ENCODE assay signal across 27 cellular contexts in the genomic region with DNA sequence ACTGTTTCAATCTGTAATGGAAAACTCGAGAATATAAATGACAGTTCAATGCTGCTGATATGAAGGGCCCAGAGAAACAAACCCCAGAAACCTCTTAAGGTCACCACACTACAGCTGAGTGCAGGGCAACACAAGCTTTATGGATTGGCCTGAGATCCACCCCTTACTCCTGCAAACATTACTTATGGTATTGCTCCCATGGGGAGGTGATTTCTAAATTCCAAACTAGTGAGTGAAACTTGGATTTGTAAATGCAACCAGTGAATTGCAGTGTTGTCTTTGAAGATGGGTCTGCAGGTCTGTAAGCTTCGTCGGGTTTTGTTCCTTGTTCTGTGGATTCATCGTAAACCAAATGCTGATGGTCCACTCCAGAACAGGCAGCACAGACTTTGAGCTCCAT.
DNase-seq lines count a peak whose midpoint lies in the region; ATAC-seq and TF ChIP-seq lines count a peak whose summit lies in the region.
"Had no signal": no experiment of that assay in that cellular context is flagged by ENCODE, and none has a peak within 500 bp of the region (broad histone marks: within the 10 kb centered on the region; RNA-seq: fewer than 3 reads in every experiment).

No MANE protein-coding gene starts in this region.

- TF ChIP-seq POLR2A in tibial nerve (IDR thresholded peaks at IDR 0.05), result no peak

- H3K9ac ChIP-seq in BLaER1 treated with 17β-estradiol and CSF1 and Interleukin-3, amounts not matched to agents 10 nM and 100 nM, result no peak overlapping the region

- peak; percentile 5 for ATAC-seq in HG03432 (IDR thresholded peaks at IDR 0.05; ENCODE audit: unreplicated experiment)
- no peak for ATAC-seq in activated CD4-positive, CD25-positive, alpha-beta regulatory T cell treated with anti-CD3 and anti-CD28 coated beads, Interleukin-2, amount 50 U/mL, for 24 hours
- ATAC-seq: effector memory CD8-positive, alpha-beta T cell; upper lobe of right lung had no signal

- 65 to 76% methylated on average over 4 of the region's 4 CpGs for WGBS in tibial nerve, 2 donors

- peak overlapping the region; percentile 14 to 66 (median 44); a peak in 20 of 22 replicates for H3K4me2 ChIP-seq in BLaER1 treated with 17β-estradiol and CSF1 and Interleukin-3, amounts not matched to agents 10 nM and 100 nM

- TF ChIP-seq CTCF in nephron (IDR thresholded peaks at IDR 0.05; ENCODE audit: unreplicated experiment in 3 of 3) (no peak), tibial nerve (IDR thresholded peaks at IDR 0.05) (no peak)

- H3K4me3 Mint-ChIP-seq in nephron, result no peak overlapping the region
- H3K4me3 Mint-ChIP-seq: activated naive CD4-positive, alpha-beta T cell treated with anti-CD3 and anti-CD28 coated beads, Interleukin-2, amount 10 ng/mL, durations not matched to agents 7 days and 5 days; effector memory CD8-positive, alpha-beta T cell; stimulated activated naive CD8-positive, alpha-beta T cell treated with anti-CD3 and anti-CD28 coated beads, Interleukin-15, Interleukin-2, amounts not matched to agents 100 ng/mL and 50 ng/mL, for 24 hours had no signal

- no peaks in the 10 kb centered on the region for H4K20me1 ChIP-seq in BLaER1 treated with 17β-estradiol and CSF1 and Interleukin-3, amounts not matched to agents 10 nM and 100 nM

- H3K36me3 ChIP-seq in BLaER1 treated with 17β-estradiol and CSF1 and Interleukin-3, amounts not matched to agents 10 nM and 100 nM, result no peaks in the 10 kb centered on the region
- peaks cover 0 to 9% (median 0%) of the 10 kb centered on the region in 3 donors for H3K36me3 ChIP-seq in tibial nerve
- H3K36me3 ChIP-seq: esophagus muscularis mucosa, Peyer's patch, SJSA1, spleen, upper lobe of right lung had no signal

- no peaks in the 10 kb centered on the region for H3K9me3 Mint-ChIP-seq in nephron
- H3K9me3 Mint-ChIP-seq: activated naive CD4-positive, alpha-beta T cell treated with anti-CD3 and anti-CD28 coated beads, Interleukin-2, amount 10 ng/mL, durations not matched to agents 7 days and 5 days; effector memory CD8-positive, alpha-beta T cell; stimulated activated naive CD8-positive, alpha-beta T cell treated with anti-CD3 and anti-CD28 coated beads, Interleukin-15, Interleukin-2, amounts not matched to agents 100 ng/mL and 50 ng/mL, for 24 hours had no signal

- no peaks in the 10 kb centered on the region for H3K27me3 Mint-ChIP-seq in nephron (ENCODE audit: low read depth)
- H3K27me3 Mint-ChIP-seq: activated naive CD4-positive, alpha-beta T cell treated with anti-CD3 and anti-CD28 coated beads, Interleukin-2, amount 10 ng/mL, durations not matched to agents 7 days and 5 days; effector memory CD8-positive, alpha-beta T cell; IgD-negative memory B cell; stimulated activated naive CD8-positive, alpha-beta T cell treated with anti-CD3 and anti-CD28 coated beads, Interleukin-15, Interleukin-2, amounts not matched to agents 100 ng/mL and 50 ng/mL, for 24 hours had no signal

- H3K4me1 ChIP-seq in BLaER1 treated with 17β-estradiol and CSF1 and Interleukin-3, amounts not matched to agents 10 nM and 100 nM, result peaks cover 29 to 46% (median 42%) of the 10 kb centered on the region in 10 experiments
- peaks cover 0 to 40% (median 10%) of the 10 kb centered on the region in 4 donors for H3K4me1 ChIP-seq in tibial nerve
- H3K4me1 ChIP-seq: esophagus muscularis mucosa, Peyer's patch, SJSA1, spleen, upper lobe of right lung had no signal

- DNase-seq in astrocyte of the hippocampus (ENCODE audit: low read depth, low spot score), result peak; percentile 25
- DNase-seq in islet precursor cell, result no peak
- DNase-seq in effector CD8-positive, alpha-beta T cell (lab: John Stamatoyannopoulos, UW), result no peak
- DNase-seq in tibial nerve (ENCODE audit: low spot score in 2 of 2), result no peak
- DNase-seq: activated CD4-positive, alpha-beta T cell treated with anti-CD3 and anti-CD28 coated beads, Interleukin-2, amount 50 U/mL, for 48 hours; activated naive CD4-positive, alpha-beta T cell treated with anti-CD3 and anti-CD28 coated beads, Interleukin-2, amount 10 ng/mL, durations not matched to agents 7 days and 5 days; anterior cingulate cortex; cerebellar nuclear complex; effector memory CD8-positive, alpha-beta T cell; kidney glomerular epithelial cell; NCI-H1417; NCI-H2107; NCI-H524; NK-92 treated with Interleukin-12 subunit alpha and Interleukin-12 subunit beta, amount 100 ng/mL, for 24 hours; Peyer's patch; spleen; stimulated activated CD4-positive, alpha-beta T cell treated with anti-CD3 and anti-CD28 coated beads, Interleukin-4, amount 100 ng/mL, for 4 hours; upper lobe of right lung had no signal

- H3K27ac ChIP-seq in BLaER1 treated with 17β-estradiol and CSF1 and Interleukin-3, amounts not matched to agents 10 nM and 100 nM, result no peak overlapping the region
- H3K27ac ChIP-seq in tibial nerve, result peak overlapping the region in 2 of 4 donors; percentile 39 to 67
- H3K27ac ChIP-seq: esophagus muscularis mucosa, Peyer's patch, SJSA1, spleen, upper lobe of right lung, VCaP had no signal

- H3K36me3 Mint-ChIP-seq in nephron (ENCODE audit: low read depth), result peaks cover 15% of the 10 kb centered on the region
- H3K36me3 Mint-ChIP-seq: activated naive CD4-positive, alpha-beta T cell treated with anti-CD3 and anti-CD28 coated beads, Interleukin-2, amount 10 ng/mL, durations not matched to agents 7 days and 5 days; IgD-negative memory B cell had no signal

- peaks cover 0 to 19% (median 0%) of the 10 kb centered on the region in 11 experiments; a peak in 4 of 22 replicates for H3K27me3 ChIP-seq in BLaER1 treated with 17β-estradiol and CSF1 and Interleukin-3, amounts not matched to agents 10 nM and 100 nM
- H3K27me3 ChIP-seq in tibial nerve, result no peaks in the 10 kb centered on the region
- H3K27me3 ChIP-seq: esophagus muscularis mucosa, Peyer's patch, SJSA1, spleen, upper lobe of right lung had no signal

- H3K27ac Mint-ChIP-seq in nephron, result peak overlapping the region in 2 of 3 experiments; percentile 36 to 68
- H3K27ac Mint-ChIP-seq: activated naive CD4-positive, alpha-beta T cell treated with anti-CD3 and anti-CD28 coated beads, Interleukin-2, amount 10 ng/mL, durations not matched to agents 7 days and 5 days; effector memory CD8-positive, alpha-beta T cell; IgD-negative memory B cell; stimulated activated naive CD8-positive, alpha-beta T cell treated with anti-CD3 and anti-CD28 coated beads, Interleukin-15, Interleukin-2, amounts not matched to agents 100 ng/mL and 50 ng/mL, for 24 hours had no signal

- TF ChIP-seq EP300 in tibial nerve (IDR thresholded peaks at IDR 0.05), result no peak

- no peaks in the 10 kb centered on the region for H3K9me3 ChIP-seq in BLaER1 treated with 17β-estradiol and CSF1 and Interleukin-3, amounts not matched to agents 10 nM and 100 nM (replicated peaks in 1 of 11)
- no peaks in the 10 kb centered on the region for H3K9me3 ChIP-seq in tibial nerve
- H3K9me3 ChIP-seq: esophagus muscularis mucosa, Peyer's patch, SJSA1, spleen, upper lobe of right lung had no signal

- H3K4me3 ChIP-seq in BLaER1 treated with 17β-estradiol and CSF1 and Interleukin-3, amounts not matched to agents 10 nM and 100 nM, result no peak overlapping the region
- H3K4me3 ChIP-seq in tibial nerve, result no peak overlapping the region
- H3K4me3 ChIP-seq: esophagus muscularis mucosa, Peyer's patch, SJSA1, spleen, upper lobe of right lung had no signal

- peaks cover 55% of the 10 kb centered on the region for H3K4me1 Mint-ChIP-seq in nephron
